Comparison of ENCODE assay signal across 9 cellular contexts in genomic region chr18:51193621-51194287, GRCh38. TPM values are rescaled to one million over a fixed set of nuclear protein-coding genes. Genes with fewer than 3 reads are reported as not detected.
DNase-seq lines count a peak whose midpoint lies in the region; ATAC-seq and TF ChIP-seq lines count a peak whose summit lies in the region.
"Had no signal": no experiment of that assay in that cellular context is flagged by ENCODE, and none has a peak within 500 bp of the region (broad histone marks: within the 10 kb centered on the region; RNA-seq: fewer than 3 reads in every experiment).

No MANE protein-coding gene starts in this region.

- H3K79me2 ChIP-seq in KMS-11 (ENCODE audit: insufficient read depth, low read depth): peaks cover 80% of the 10 kb centered on the region

- TF ChIP-seq CTCF in CD4-positive, alpha-beta T cell (IDR thresholded peaks at IDR 0.05): no peak
- TF ChIP-seq CTCF in KMS-11 (conservative IDR thresholded peaks at IDR 0.05; ENCODE audit: low read depth, low read length) (no peak), breast epithelium (IDR thresholded peaks at IDR 0.05) (no peak)

- H3K4me3 ChIP-seq in KMS-11 (IDR thresholded peaks at IDR 0.05; ENCODE audit: insufficient read depth, low read depth, low read length) (no peak overlapping the region), breast epithelium (peak overlapping the region in 2 of 3 donors; percentile 90 to 96)

- peaks cover 62% of the 10 kb centered on the region for H3K4me1 ChIP-seq in KMS-11 (ENCODE audit: low read depth, poor library complexity, severe bottlenecking)
- peaks cover 0 to 24% of the 10 kb centered on the region in 2 donors for H3K4me1 ChIP-seq in breast epithelium

- peaks cover 57% of the 10 kb centered on the region for H4K20me1 ChIP-seq in KMS-11 (ENCODE audit: insufficient read depth)

- peak overlapping the region; percentile 87; the same call in 1 of the 2 replicates for H3K9ac ChIP-seq in KMS-11

- CTCF ChIA-PET in CD4-positive, alpha-beta T cell (lab: Charles Lee): no interaction called here

- H3K27ac ChIP-seq in CD4-positive, alpha-beta T cell (ENCODE audit: low read depth, low read length): no peak overlapping the region
- peak overlapping the region; percentile 82; the same call in 1 of the 2 replicates for H3K27ac ChIP-seq in KMS-11
- H3K27ac ChIP-seq in breast epithelium: peak overlapping the region; percentile 98 to 99

- peak overlapping the region; percentile 87 for H3K4me2 ChIP-seq in KMS-11

- peaks cover 24% of the 10 kb centered on the region for H3K36me3 Mint-ChIP-seq in CD4-positive, alpha-beta T cell (ENCODE audit: low read depth)
- H3K36me3 Mint-ChIP-seq in naive B cell: no peaks in the 10 kb centered on the region

- H3K4me3 Mint-ChIP-seq in CD4-positive, alpha-beta T cell: peak overlapping the region; percentile 94
- H3K4me3 Mint-ChIP-seq in naive B cell: peak overlapping the region in 4 of 8 donors; percentile 4 to 97 (median 78)

- no peaks in the 10 kb centered on the region for H3K9me3 ChIP-seq in CD4-positive, alpha-beta T cell (ENCODE audit: control insufficient read depth, low read length)
- no peaks in the 10 kb centered on the region for H3K9me3 ChIP-seq in breast epithelium

- intact Hi-C loops in CD4-positive, alpha-beta T cell (cut with DNase I, micrococcal nuclease): loop anchor here (2.0 to 10.0 kb wide), 2 partner anchors 169 to 909 kb away; partner anchors contain the start of genes CXXC1 (in 1 of the 2) and MBD1 (in 1 of the 2)
- intact Hi-C loops in breast epithelium (cut with DNase I; ENCODE audit: low total_unique reads): no loop called here

- H3K9me3 Mint-ChIP-seq in CD4-positive, alpha-beta T cell: no peaks in the 10 kb centered on the region
- H3K9me3 Mint-ChIP-seq in naive B cell: peaks cover 0 to 3% (median 0%) of the 10 kb centered on the region in 7 donors

- no peak for DNase-seq in CD4-positive, alpha-beta T cell
- no peak for DNase-seq in breast epithelium (ENCODE audit: low spot score in 2 of 2)
- DNase-seq in naive B cell: no peak
- DNase-seq in KG1 (lab: John Stamatoyannopoulos, UW): no peak
- DNase-seq in UCSD-AML1 (lab: John Stamatoyannopoulos, UW; ENCODE audit: unreplicated experiment): no peak
- DNase-seq: substantia nigra had no signal

- H3K27ac Mint-ChIP-seq in CD4-positive, alpha-beta T cell: peak overlapping the region; percentile 91
- peak overlapping the region in 5 of 6 donors; percentile 58 to 91 (median 60) for H3K27ac Mint-ChIP-seq in naive B cell

- H2AFZ ChIP-seq in KMS-11 (ENCODE audit: low read depth): no peak overlapping the region

- no peak for ATAC-seq in CD4-positive, alpha-beta T cell (ENCODE audit: poor library complexity)
- ATAC-seq in naive B cell (ENCODE audit: low read depth in 2 of 2) (no peak), HG03280 (IDR thresholded peaks at IDR 0.05; ENCODE audit: unreplicated experiment) (no peak), HG03442 (IDR thresholded peaks at IDR 0.05; ENCODE audit: unreplicated experiment) (no peak)

- H3K27me3 ChIP-seq in CD4-positive, alpha-beta T cell (ENCODE audit: control insufficient read depth, insufficient read depth, low read length): no peaks in the 10 kb centered on the region
- H3K27me3 ChIP-seq in KMS-11 (ENCODE audit: insufficient read depth, low read depth): no peaks in the 10 kb centered on the region
- H3K27me3 ChIP-seq in breast epithelium: no peaks in the 10 kb centered on the region

- peaks cover 68% of the 10 kb centered on the region for H3K4me1 Mint-ChIP-seq in CD4-positive, alpha-beta T cell (ENCODE audit: low read depth)
- H3K4me1 Mint-ChIP-seq in naive B cell: peaks cover 39 to 59% (median 47%) of the 10 kb centered on the region in 3 donors

- H3K36me3 ChIP-seq in KMS-11 (ENCODE audit: insufficient read depth) (no peaks in the 10 kb centered on the region; the same call in 1 of the 2 replicates), breast epithelium (no peaks in the 10 kb centered on the region)

- no peak for TF ChIP-seq POLR2A in breast epithelium (IDR thresholded peaks at IDR 0.05)

- H3K27me3 Mint-ChIP-seq in CD4-positive, alpha-beta T cell: no peaks in the 10 kb centered on the region
- H3K27me3 Mint-ChIP-seq in naive B cell: no peaks in the 10 kb centered on the region

- POLR2A ChIA-PET in CD4-positive, alpha-beta T cell (lab: Charles Lee): interaction anchor here (0.6 to 6.2 kb wide), 2 partner anchors 37 to 164 kb away, joined by 3 to 58 read pairs; partner anchors contain the start of gene SMAD4

RNA-seq across cellular contexts. Expression of gene MEX3C, which starts 3.7 kb away (rescaled TPM):
- total RNA-seq in CD4-positive, alpha-beta T cell: 10 to 100 TPM; 70.8 to 76.1 TPM
- 10 to 100 TPM; 22.4 to 42.0 (median 29.2) TPM for total RNA-seq in breast epithelium
- polyA plus RNA-seq in naive B cell (ENCODE audit: low read depth in 6 of 6): 10 to 100 TPM in 2 of 6 donors, 1 to 10 TPM in 4; 6.6 to 13.4 (median 8.7) TPM
